Comparison of ENCODE assay signal across 2 cellular contexts in the genomic region with DNA sequence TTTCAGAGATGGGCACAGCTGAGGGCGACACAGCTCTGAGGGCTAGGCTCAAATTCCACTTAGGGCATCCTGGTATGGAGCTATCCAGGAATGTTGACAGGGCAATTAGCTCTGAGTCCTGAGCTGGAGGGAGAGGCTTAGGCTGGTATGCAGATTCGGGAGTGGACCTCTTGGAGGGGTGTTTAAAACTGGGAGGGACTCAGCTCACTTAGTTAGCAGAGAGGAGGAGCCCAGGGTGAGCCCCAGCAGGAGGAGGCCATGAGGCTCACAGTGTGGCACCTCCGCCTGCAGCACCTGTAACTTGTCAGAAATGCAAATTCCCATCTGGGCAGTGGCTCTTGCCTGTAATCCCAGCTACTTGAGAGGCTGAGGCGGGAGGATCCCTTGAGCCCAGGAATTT.
TF ChIP-seq lines count a peak whose summit lies in the region.

No MANE protein-coding gene starts in this region.

TF ChIP-seq in GM23338, 12 proteins besides CTCF, POLR2A, EP300 and RAD21:
- TF ChIP-seq REST (IDR thresholded peaks at IDR 0.05; ENCODE audit: unreplicated experiment) (no peak), STAT1 (IDR thresholded peaks at IDR 0.05; ENCODE audit: unreplicated experiment) (no peak), JUNB (IDR thresholded peaks at IDR 0.05; ENCODE audit: unreplicated experiment) (no peak), EZH2phosphoT487 (IDR thresholded peaks at IDR 0.05; ENCODE audit: unreplicated experiment) (no peak), NANOG (IDR thresholded peaks at IDR 0.05; ENCODE audit: borderline replicate concordance) (no peak), ZNF331 (CRISPR knock-in tag; IDR thresholded peaks at IDR 0.05; ENCODE audit: low read depth) (no peak), CREB1 (CRISPR knock-in tag; IDR thresholded peaks at IDR 0.05; ENCODE audit: low read depth) (no peak), POLR2AphosphoS5 (IDR thresholded peaks at IDR 0.05; ENCODE audit: low read depth) (no peak)
- TF ChIP-seq, protein P1, sequence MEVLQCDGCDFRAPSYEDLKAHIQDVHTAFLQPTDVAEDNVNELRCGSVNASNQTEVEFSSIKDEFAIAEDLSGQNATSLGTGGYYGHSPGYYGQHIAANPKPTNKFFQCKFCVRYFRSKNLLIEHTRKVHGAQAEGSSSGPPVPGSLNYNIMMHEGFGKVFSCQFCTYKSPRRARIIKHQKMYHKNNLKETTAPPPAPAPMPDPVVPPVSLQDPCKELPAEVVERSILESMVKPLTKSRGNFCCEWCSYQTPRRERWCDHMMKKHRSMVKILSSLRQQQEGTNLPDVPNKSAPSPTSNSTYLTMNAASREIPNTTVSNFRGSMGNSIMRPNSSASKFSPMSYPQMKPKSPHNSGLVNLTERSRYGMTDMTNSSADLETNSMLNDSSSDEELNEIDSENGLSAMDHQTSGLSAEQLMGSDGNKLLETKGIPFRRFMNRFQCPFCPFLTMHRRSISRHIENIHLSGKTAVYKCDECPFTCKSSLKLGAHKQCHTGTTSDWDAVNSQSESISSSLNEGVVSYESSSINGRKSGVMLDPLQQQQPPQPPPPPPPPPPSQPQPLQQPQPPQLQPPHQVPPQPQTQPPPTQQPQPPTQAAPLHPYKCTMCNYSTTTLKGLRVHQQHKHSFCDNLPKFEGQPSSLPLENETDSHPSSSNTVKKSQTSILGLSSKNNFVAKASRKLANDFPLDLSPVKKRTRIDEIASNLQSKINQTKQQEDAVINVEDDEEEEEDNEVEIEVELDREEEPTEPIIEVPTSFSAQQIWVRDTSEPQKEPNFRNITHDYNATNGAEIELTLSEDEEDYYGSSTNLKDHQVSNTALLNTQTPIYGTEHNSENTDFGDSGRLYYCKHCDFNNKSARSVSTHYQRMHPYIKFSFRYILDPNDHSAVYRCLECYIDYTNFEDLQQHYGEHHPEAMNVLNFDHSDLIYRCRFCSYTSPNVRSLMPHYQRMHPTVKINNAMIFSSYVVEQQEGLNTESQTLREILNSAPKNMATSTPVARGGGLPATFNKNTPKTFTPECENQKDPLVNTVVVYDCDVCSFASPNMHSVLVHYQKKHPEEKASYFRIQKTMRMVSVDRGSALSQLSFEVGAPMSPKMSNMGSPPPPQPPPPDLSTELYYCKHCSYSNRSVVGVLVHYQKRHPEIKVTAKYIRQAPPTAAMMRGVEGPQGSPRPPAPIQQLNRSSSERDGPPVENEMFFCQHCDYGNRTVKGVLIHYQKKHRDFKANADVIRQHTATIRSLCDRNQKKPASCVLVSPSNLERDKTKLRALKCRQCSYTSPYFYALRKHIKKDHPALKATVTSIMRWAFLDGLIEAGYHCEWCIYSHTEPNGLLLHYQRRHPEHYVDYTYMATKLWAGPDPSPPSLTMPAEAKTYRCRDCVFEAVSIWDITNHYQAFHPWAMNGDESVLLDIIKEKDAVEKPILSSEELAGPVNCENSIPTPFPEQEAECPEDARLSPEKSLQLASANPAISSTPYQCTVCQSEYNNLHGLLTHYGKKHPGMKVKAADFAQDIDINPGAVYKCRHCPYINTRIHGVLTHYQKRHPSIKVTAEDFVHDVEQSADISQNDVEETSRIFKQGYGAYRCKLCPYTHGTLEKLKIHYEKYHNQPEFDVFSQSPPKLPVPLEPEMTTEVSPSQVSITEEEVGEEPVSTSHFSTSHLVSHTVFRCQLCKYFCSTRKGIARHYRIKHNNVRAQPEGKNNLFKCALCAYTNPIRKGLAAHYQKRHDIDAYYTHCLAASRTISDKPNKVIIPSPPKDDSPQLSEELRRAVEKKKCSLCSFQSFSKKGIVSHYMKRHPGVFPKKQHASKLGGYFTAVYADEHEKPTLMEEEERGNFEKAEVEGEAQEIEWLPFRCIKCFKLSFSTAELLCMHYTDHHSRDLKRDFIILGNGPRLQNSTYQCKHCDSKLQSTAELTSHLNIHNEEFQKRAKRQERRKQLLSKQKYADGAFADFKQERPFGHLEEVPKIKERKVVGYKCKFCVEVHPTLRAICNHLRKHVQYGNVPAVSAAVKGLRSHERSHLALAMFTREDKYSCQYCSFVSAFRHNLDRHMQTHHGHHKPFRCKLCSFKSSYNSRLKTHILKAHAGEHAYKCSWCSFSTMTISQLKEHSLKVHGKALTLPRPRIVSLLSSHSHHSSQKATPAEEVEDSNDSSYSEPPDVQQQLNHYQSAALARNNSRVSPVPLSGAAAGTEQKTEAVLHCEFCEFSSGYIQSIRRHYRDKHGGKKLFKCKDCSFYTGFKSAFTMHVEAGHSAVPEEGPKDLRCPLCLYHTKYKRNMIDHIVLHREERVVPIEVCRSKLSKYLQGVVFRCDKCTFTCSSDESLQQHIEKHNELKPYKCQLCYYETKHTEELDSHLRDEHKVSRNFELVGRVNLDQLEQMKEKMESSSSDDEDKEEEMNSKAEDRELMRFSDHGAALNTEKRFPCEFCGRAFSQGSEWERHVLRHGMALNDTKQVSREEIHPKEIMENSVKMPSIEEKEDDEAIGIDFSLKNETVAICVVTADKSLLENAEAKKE (CRISPR knock-in tag; IDR thresholded peaks at IDR 0.05): no peak
- TF ChIP-seq, protein P2, sequence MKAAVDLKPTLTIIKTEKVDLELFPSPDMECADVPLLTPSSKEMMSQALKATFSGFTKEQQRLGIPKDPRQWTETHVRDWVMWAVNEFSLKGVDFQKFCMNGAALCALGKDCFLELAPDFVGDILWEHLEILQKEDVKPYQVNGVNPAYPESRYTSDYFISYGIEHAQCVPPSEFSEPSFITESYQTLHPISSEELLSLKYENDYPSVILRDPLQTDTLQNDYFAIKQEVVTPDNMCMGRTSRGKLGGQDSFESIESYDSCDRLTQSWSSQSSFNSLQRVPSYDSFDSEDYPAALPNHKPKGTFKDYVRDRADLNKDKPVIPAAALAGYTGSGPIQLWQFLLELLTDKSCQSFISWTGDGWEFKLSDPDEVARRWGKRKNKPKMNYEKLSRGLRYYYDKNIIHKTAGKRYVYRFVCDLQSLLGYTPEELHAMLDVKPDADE (IDR thresholded peaks at IDR 0.05): no peak

TF ChIP-seq in H1, 55 proteins besides CTCF, POLR2A, EP300 and RAD21:
- TF ChIP-seq ZNF274 (IDR thresholded peaks at IDR 0.05; ENCODE audit: borderline replicate concordance, extremely low read depth, low read length): no peak
- no peak for TF ChIP-seq CHD2 (IDR thresholded peaks at IDR 0.05; ENCODE audit: low read length)
- TF ChIP-seq TCF12 (IDR thresholded peaks at IDR 0.05; ENCODE audit: low read depth, low read length): 0 out of 2 replicates have a peak, but pooled peaks have one; percentile 29
- peak in 1 of 2 experiments; percentile 16; a peak in 1 of 4 replicates for TF ChIP-seq HDAC2 (IDR thresholded peaks at IDR 0.05; ENCODE audit: borderline replicate concordance in 1 of 2, low read depth in 2 of 2, low read length in 2 of 2)
- no peak for TF ChIP-seq SIN3A (conservative IDR thresholded peaks at IDR 0.05 in 1 of 2, IDR thresholded peaks at IDR 0.05 in 1 of 2; ENCODE audit: low read depth in 1 of 2, low read length in 2 of 2)
- no peak for TF ChIP-seq GTF2F1 (IDR thresholded peaks at IDR 0.05; ENCODE audit: borderline replicate concordance, low read depth, low read length)
- 0 out of 2 replicates have a peak, but pooled peaks have one; percentile 35 for TF ChIP-seq BACH1 (IDR thresholded peaks at IDR 0.05; ENCODE audit: low read length)
- TF ChIP-seq TEAD4 (IDR thresholded peaks at IDR 0.05; ENCODE audit: low read depth, low read length): peak; percentile 77; the same call in 1 of the 2 replicates
- TF ChIP-seq, protein P3, sequence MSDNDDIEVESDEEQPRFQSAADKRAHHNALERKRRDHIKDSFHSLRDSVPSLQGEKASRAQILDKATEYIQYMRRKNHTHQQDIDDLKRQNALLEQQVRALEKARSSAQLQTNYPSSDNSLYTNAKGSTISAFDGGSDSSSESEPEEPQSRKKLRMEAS (IDR thresholded peaks at IDR 0.05): 0 out of 2 replicates have a peak, but pooled peaks have one; percentile 28
- TF ChIP-seq TAF1 (IDR thresholded peaks at IDR 0.05; ENCODE audit: low read depth, low read length): 0 out of 2 replicates have a peak, but pooled peaks have one; percentile 23
TF ChIP-seq in H1: peak in this region for 6.
